Comparison of ENCODE assay signal across 9 cellular contexts in the genomic region with DNA sequence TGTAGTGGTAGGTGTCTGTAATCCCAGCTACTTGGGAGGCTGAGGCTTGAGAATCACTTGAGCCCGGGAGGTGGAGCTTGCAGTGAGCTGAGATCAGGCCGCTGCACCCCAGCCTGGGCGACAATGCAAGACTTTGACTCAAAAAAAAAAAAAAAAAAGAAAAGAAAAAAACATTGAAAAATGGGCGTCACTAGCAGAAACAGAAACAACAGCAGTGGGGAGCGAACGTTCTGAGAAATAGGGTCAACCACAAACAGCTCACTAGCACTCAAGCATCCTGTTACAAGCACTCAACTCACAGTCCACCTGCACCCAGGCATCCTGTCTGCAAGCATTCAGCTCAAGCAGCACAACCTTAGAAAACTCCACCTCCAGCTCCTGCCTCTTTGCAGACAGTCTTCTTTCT. TPM values are rescaled to one million over a fixed set of nuclear protein-coding genes. Genes with fewer than 3 reads are reported as not detected.
DNase-seq lines count a peak whose midpoint lies in the region; ATAC-seq, FAIRE-seq and TF ChIP-seq lines count a peak whose summit lies in the region.
"Had no signal": no experiment of that assay in that cellular context is flagged by ENCODE, and none has a peak within 500 bp of the region (broad histone marks: within the 10 kb centered on the region; RNA-seq: fewer than 3 reads in every experiment).

No MANE protein-coding gene starts in this region.

- H3F3A ChIP-seq in MM.1S (ENCODE audit: insufficient read depth, low read length): peaks cover 19% of the 10 kb centered on the region

- no peak overlapping the region; the same call in 1 of the 2 replicates for H2AFZ ChIP-seq in MM.1S (ENCODE audit: low read length)

- H3K4me3 ChIP-seq in MM.1S (ENCODE audit: low read length): no peak overlapping the region
- no peak overlapping the region for H3K4me3 ChIP-seq in suprapubic skin
- H3K4me3 ChIP-seq: heart right ventricle had no signal

- WGBS in suprapubic skin: 33% methylated on average over 6 of the region's 6 CpGs

- peak; percentile 83 for DNase-seq in GM13977 (ENCODE audit: low spot score)
- peak; percentile 98 for DNase-seq in MM.1S
- DNase-seq in activated CD4-positive, alpha-beta T cell treated with anti-CD3 and anti-CD28 coated beads, Interleukin-2, amount 10 ng/mL, durations not matched to agents 24 days and 14 days: peak; percentile 95
- DNase-seq in immature natural killer cell: peak; percentile 89 to 92 (median 90)
- peak; percentile 52 to 62 for DNase-seq in suprapubic skin (ENCODE audit: low spot score in 2 of 2)
- DNase-seq in SHP77 (lab: John Stamatoyannopoulos, UW): no peak
- DNase-seq in urothelium cell line (ENCODE audit: low spot score): no peak
- DNase-seq: heart right ventricle had no signal

- intact Hi-C loops in activated CD4-positive, alpha-beta T cell treated with anti-CD3 and anti-CD28 coated beads, Interleukin-2, amount 10 ng/mL, durations not matched to agents 24 days and 14 days (cut with micrococcal nuclease): loop anchor here (1.0 to 5.0 kb wide), 3 partner anchors 16 to 180 kb away; partner anchors contain the start of genes TBC1D2 and TRMO

- TF ChIP-seq POLR2A in suprapubic skin (IDR thresholded peaks at IDR 0.05): no peak

- H3K4me1 Mint-ChIP-seq in activated CD4-positive, alpha-beta T cell treated with anti-CD3 and anti-CD28 coated beads, Interleukin-2, amount 10 ng/mL, durations not matched to agents 24 days and 14 days: peaks cover 73% of the 10 kb centered on the region
- H3K4me1 Mint-ChIP-seq in immature natural killer cell: peaks cover 86 to 91% of the 10 kb centered on the region in 2 donors

- peak overlapping the region; percentile 93 for H3K27ac Mint-ChIP-seq in activated CD4-positive, alpha-beta T cell treated with anti-CD3 and anti-CD28 coated beads, Interleukin-2, amount 10 ng/mL, durations not matched to agents 24 days and 14 days
- peak overlapping the region; percentile 87 to 99 (median 96) for H3K27ac Mint-ChIP-seq in immature natural killer cell

- no peaks in the 10 kb centered on the region for H3K79me2 ChIP-seq in MM.1S (ENCODE audit: low read length)

- in situ Hi-C loops in GM13977 (cut with MboI; ENCODE audit: low pct_unique_long_range_greater_than_20kb, low sequenced_read_pairs, unreplicated experiment): no loop called here

- FAIRE-seq in urothelium cell line (lab: Jason Lieb, UNC): no peak

- ATAC-seq in GM21737 (IDR thresholded peaks at IDR 0.05; ENCODE audit: unreplicated experiment): peak; percentile 92

- H3K9me3 ChIP-seq in MM.1S (replicated peaks; ENCODE audit: insufficient read depth, low read length): no peaks in the 10 kb centered on the region
- H3K9me3 ChIP-seq in suprapubic skin: no peaks in the 10 kb centered on the region

- peaks cover 18% of the 10 kb centered on the region for H3K4me1 ChIP-seq in MM.1S (ENCODE audit: low read length)
- H3K4me1 ChIP-seq in suprapubic skin: peaks cover 37% of the 10 kb centered on the region

- no peaks in the 10 kb centered on the region for H3K9me3 Mint-ChIP-seq in activated CD4-positive, alpha-beta T cell treated with anti-CD3 and anti-CD28 coated beads, Interleukin-2, amount 10 ng/mL, durations not matched to agents 24 days and 14 days
- no peaks in the 10 kb centered on the region for H3K9me3 Mint-ChIP-seq in immature natural killer cell

- H3K36me3 ChIP-seq in MM.1S (replicated peaks; ENCODE audit: insufficient read depth, low read length): no peaks in the 10 kb centered on the region
- no peaks in the 10 kb centered on the region for H3K36me3 ChIP-seq in suprapubic skin

- H3K4me2 ChIP-seq in MM.1S (ENCODE audit: low read depth, low read length): peak overlapping the region; percentile 59

- peaks cover 56% of the 10 kb centered on the region for H3K36me3 Mint-ChIP-seq in activated CD4-positive, alpha-beta T cell treated with anti-CD3 and anti-CD28 coated beads, Interleukin-2, amount 10 ng/mL, durations not matched to agents 24 days and 14 days (ENCODE audit: low read depth)
- H3K36me3 Mint-ChIP-seq in immature natural killer cell: peaks cover 19 to 20% (median 20%) of the 10 kb centered on the region in 3 donors

- H3K27ac ChIP-seq in MM.1S (ENCODE audit: low read length) (peak overlapping the region; percentile 23; the same call in 1 of the 2 replicates), suprapubic skin (no peak overlapping the region)

- no peak overlapping the region for H3K9ac ChIP-seq in MM.1S (ENCODE audit: low read length)

- TF ChIP-seq CTCF in GM13977 (IDR thresholded peaks at IDR 0.05; ENCODE audit: extremely low read depth, insufficient read depth, missing control alignments): no peak
- no peak for TF ChIP-seq CTCF in MM.1S (IDR thresholded peaks at IDR 0.05; ENCODE audit: low read length)
- no peak for TF ChIP-seq CTCF in suprapubic skin (IDR thresholded peaks at IDR 0.05)

- H3K27me3 Mint-ChIP-seq in activated CD4-positive, alpha-beta T cell treated with anti-CD3 and anti-CD28 coated beads, Interleukin-2, amount 10 ng/mL, durations not matched to agents 24 days and 14 days: no peaks in the 10 kb centered on the region
- H3K27me3 Mint-ChIP-seq in immature natural killer cell (ENCODE audit: low read depth in 3 of 3): peaks cover 2 to 8% (median 7%) of the 10 kb centered on the region in 3 donors

- peak overlapping the region; percentile 80 for H3K4me3 Mint-ChIP-seq in activated CD4-positive, alpha-beta T cell treated with anti-CD3 and anti-CD28 coated beads, Interleukin-2, amount 10 ng/mL, durations not matched to agents 24 days and 14 days
- H3K4me3 Mint-ChIP-seq in immature natural killer cell: peak overlapping the region; percentile 73 to 80 (median 78)

- H3K27me3 ChIP-seq in MM.1S (replicated peaks; ENCODE audit: insufficient read depth, low read length) (no peaks in the 10 kb centered on the region), suprapubic skin (no peaks in the 10 kb centered on the region)
- H3K27me3 ChIP-seq: heart right ventricle had no signal

- no peak for TF ChIP-seq EP300 in suprapubic skin (IDR thresholded peaks at IDR 0.05)

- no peaks in the 10 kb centered on the region for H4K20me1 ChIP-seq in MM.1S (ENCODE audit: insufficient read depth, low read length)

- no peaks in the 10 kb centered on the region for H3K9me2 ChIP-seq in MM.1S (replicated peaks; ENCODE audit: insufficient read depth, low read length)

RNA-seq across cellular contexts. Expression of gene TRIM14, which starts 17.2 kb away (rescaled TPM):
- 47.3 and 47.8 TPM in 2 replicates for total RNA-seq in activated CD4-positive, alpha-beta T cell treated with anti-CD3 and anti-CD28 coated beads, Interleukin-2, amount 10 ng/mL, durations not matched to agents 24 days and 14 days
- polyA plus RNA-seq in immature natural killer cell: 10 to 100 TPM; 34.8 to 95.0 (median 35.9) TPM
- 10 to 100 TPM; 15.8 to 22.9 (median 20.0) TPM for total RNA-seq in suprapubic skin

RNA-seq across cellular contexts. Expression of gene NANS, which starts 45.3 kb away (rescaled TPM):
- 54.0 and 57.1 TPM in 2 replicates for total RNA-seq in activated CD4-positive, alpha-beta T cell treated with anti-CD3 and anti-CD28 coated beads, Interleukin-2, amount 10 ng/mL, durations not matched to agents 24 days and 14 days
- 10 to 100 TPM; 21.5 to 41.8 (median 34.1) TPM for polyA plus RNA-seq in immature natural killer cell
- 10 to 100 TPM; 35.0 to 49.6 (median 45.2) TPM for total RNA-seq in suprapubic skin

Comparison
In these comparisons a context has a peak if more than half of its experiments do, and no peak if none do; other contexts are left out.
1. DNase-seq: peak in GM13977 (single experiment), MM.1S (single experiment), activated CD4-positive, alpha-beta T cell treated with anti-CD3 and anti-CD28 coated beads, Interleukin-2, amount 10 ng/mL, durations not matched to agents 24 days and 14 days (single experiment), immature natural killer cell (3 of 3) and suprapubic skin (2 of 2); none in SHP77 (0 of 2) and urothelium cell line (single experiment).